ENCODE assay signal across 16 cellular contexts in genomic region chr1:244841274-244841927, GRCh38. TPM values are rescaled to one million over a fixed set of nuclear protein-coding genes. Genes with fewer than 3 reads are reported as not detected.
DNase-seq lines count a peak whose midpoint lies in the region; ATAC-seq and TF ChIP-seq lines count a peak whose summit lies in the region.
"Had no signal": no experiment of that assay in that cellular context is flagged by ENCODE, and none has a peak within 500 bp of the region (broad histone marks: within the 10 kb centered on the region; RNA-seq: fewer than 3 reads in every experiment).

No MANE protein-coding gene starts in this region.

- H3K36me3 ChIP-seq in mammary epithelial cell (ENCODE audit: insufficient read depth, low read length): peaks cover 36% of the 10 kb centered on the region
- H3K36me3 ChIP-seq in right lobe of liver: peaks cover 0 to 53% (median 18%) of the 10 kb centered on the region in 4 donors
- H3K36me3 ChIP-seq in transverse colon: peaks cover 0 to 51% (median 21%) of the 10 kb centered on the region in 4 donors

- H3K79me2 ChIP-seq in mammary epithelial cell (ENCODE audit: insufficient read depth, low read length): peaks cover 72% of the 10 kb centered on the region

- H3K27ac ChIP-seq in mammary epithelial cell (ENCODE audit: insufficient read depth, low read depth, low read length) (no peak overlapping the region), right lobe of liver (peak overlapping the region in 1 of 3 donors; percentile 24), transverse colon (peak overlapping the region; percentile 14 to 54 (median 39))
- H3K27ac ChIP-seq: brain microvascular endothelial cell, HL-60 had no signal

- H3K4me3 Mint-ChIP-seq in MCF 10A (ENCODE audit: unreplicated experiment): no peak overlapping the region
- peak overlapping the region; percentile 93 for H3K4me3 Mint-ChIP-seq in activated T-helper 17 cell treated with anti-CD3 and anti-CD28 coated beads, Interleukin-2, amount 50 U/mL, for 72 hours
- H3K4me3 Mint-ChIP-seq: endodermal cell had no signal

- ATAC-seq in activated T-helper 17 cell treated with anti-CD3 and anti-CD28 coated beads, Interleukin-2, amount 50 U/mL, for 72 hours (replicated peaks): no peak
- ATAC-seq in right lobe of liver (peak; percentile 28 to 56 (median 36)), GM21737 (IDR thresholded peaks at IDR 0.05; ENCODE audit: unreplicated experiment) (no peak)
- ATAC-seq: left ventricle myocardium superior had no signal

- H3K27me3 Mint-ChIP-seq in MCF 10A (ENCODE audit: insufficient read depth, unreplicated experiment): no peaks in the 10 kb centered on the region
- no peaks in the 10 kb centered on the region for H3K27me3 Mint-ChIP-seq in activated T-helper 17 cell treated with anti-CD3 and anti-CD28 coated beads, Interleukin-2, amount 50 U/mL, for 72 hours

- dilution Hi-C loops in mammary epithelial cell (cut with HindIII; ENCODE audit: low sequenced_read_pairs): no loop called here

- no peaks in the 10 kb centered on the region for H3K9me3 ChIP-seq in mammary epithelial cell (replicated peaks; ENCODE audit: insufficient read depth, low read length)
- no peaks in the 10 kb centered on the region for H3K9me3 ChIP-seq in right lobe of liver
- no peaks in the 10 kb centered on the region for H3K9me3 ChIP-seq in transverse colon

- peaks cover 98% of the 10 kb centered on the region for H3K36me3 Mint-ChIP-seq in MCF 10A (ENCODE audit: insufficient read depth, unreplicated experiment)
- peaks cover 100% of the 10 kb centered on the region for H3K36me3 Mint-ChIP-seq in activated T-helper 17 cell treated with anti-CD3 and anti-CD28 coated beads, Interleukin-2, amount 50 U/mL, for 72 hours (ENCODE audit: low read depth)

- no peak overlapping the region for H3K9ac ChIP-seq in mammary epithelial cell (ENCODE audit: insufficient read depth, low read length)

- peaks cover 28% of the 10 kb centered on the region for H3K4me1 Mint-ChIP-seq in MCF 10A (ENCODE audit: insufficient read depth, unreplicated experiment)
- peaks cover 39% of the 10 kb centered on the region for H3K4me1 Mint-ChIP-seq in activated T-helper 17 cell treated with anti-CD3 and anti-CD28 coated beads, Interleukin-2, amount 50 U/mL, for 72 hours

- in situ Hi-C loops in mammary epithelial cell (cut with MboI; ENCODE audit: low sequenced_read_pairs in 2 of 2): no loop called here
- in situ Hi-C loops in transverse colon (cut with MboI; ENCODE audit: low pct_ligation_motif_present in 1 of 4, low pct_unique_long_range_greater_than_20kb in 1 of 4, low sequenced_read_pairs in 3 of 4): no loop called here

- H3K27ac Mint-ChIP-seq in MCF 10A (ENCODE audit: low read depth, unreplicated experiment): peak overlapping the region; percentile 68
- peak overlapping the region; percentile 31 for H3K27ac Mint-ChIP-seq in activated T-helper 17 cell treated with anti-CD3 and anti-CD28 coated beads, Interleukin-2, amount 50 U/mL, for 72 hours

- no peak overlapping the region for H3K4me2 ChIP-seq in mammary epithelial cell (ENCODE audit: insufficient read depth, low read depth, low read length)

- TF ChIP-seq POLR2A in right lobe of liver (IDR thresholded peaks at IDR 0.05) (no peak), transverse colon (IDR thresholded peaks at IDR 0.05) (no peak)

- H3K4me3 ChIP-seq in mammary epithelial cell (replicated peaks in 1 of 3; ENCODE audit: insufficient read depth in 1 of 3, low read depth in 2 of 3, low read length in 3 of 3): no peak overlapping the region
- H3K4me3 ChIP-seq in right lobe of liver: no peak overlapping the region
- H3K4me3 ChIP-seq in transverse colon: peak overlapping the region in 1 of 4 donors; percentile 5

- no peaks in the 10 kb centered on the region for H3K9me3 Mint-ChIP-seq in MCF 10A (ENCODE audit: unreplicated experiment)
- H3K9me3 Mint-ChIP-seq in activated T-helper 17 cell treated with anti-CD3 and anti-CD28 coated beads, Interleukin-2, amount 50 U/mL, for 72 hours: no peaks in the 10 kb centered on the region
- H3K9me3 Mint-ChIP-seq: endodermal cell had no signal

- no peaks in the 10 kb centered on the region for H4K20me1 ChIP-seq in mammary epithelial cell (ENCODE audit: insufficient read depth, low read length)

- POLR2A ChIA-PET in MCF 10A (lab: Yijun Ruan, JAX): interaction anchor here (0.6 to 24.3 kb wide), 7 partner anchors 13 to 241 kb away, joined by 3 to 1456 read pairs (median 3); partner anchors contain the start of gene HNRNPU

- TF ChIP-seq CTCF in MCF 10A (IDR thresholded peaks at IDR 0.05; ENCODE audit: unreplicated experiment) (no peak), mammary epithelial cell (conservative IDR thresholded peaks at IDR 0.05 in 1 of 2, IDR thresholded peaks at IDR 0.05 in 1 of 2; ENCODE audit: extremely low read depth in 1 of 2, insufficient read depth in 1 of 2, low read depth in 1 of 2, low read length in 2 of 2) (no peak), right lobe of liver (IDR thresholded peaks at IDR 0.05) (no peak), transverse colon (IDR thresholded peaks at IDR 0.05) (no peak)

- DNase-seq in MCF 10A (ENCODE audit: unreplicated experiment) (no peak), mammary epithelial cell (no peak), right lobe of liver (no peak), transverse colon (no peak), GM19238 (ENCODE audit: insufficient read length, low spot score) (no peak)
- no peak for DNase-seq in activated CD4-positive, alpha-beta T cell treated with anti-CD3 and anti-CD28 coated beads for 48 hours
- DNase-seq: activated CD4-positive, CD25-positive, alpha-beta regulatory T cell treated with anti-CD3 and anti-CD28 coated beads, Interleukin-2, amount 50 U/mL, for 72 hours; brain microvascular endothelial cell; DMS79; endodermal cell; left ventricle myocardium superior; NCI-H2081 treated with DMSO at 0.1 percent for 48 hours; stimulated activated CD4-positive, alpha-beta T cell treated with anti-CD3 and anti-CD28 coated beads, Interleukin-15, amount 100 ng/mL, for 24 hours had no signal

- CTCF ChIA-PET in MCF 10A (lab: Yijun Ruan, JAX): interaction anchor here (1.3 to 4.7 kb wide), 4 partner anchors 10 to 201 kb away, joined by 3 to 40 read pairs (median 4); no protein-coding TSS in a partner anchor
- CTCF ChIA-PET in mammary epithelial cell (lab: Charles Lee; ENCODE audit: low non-redundant PET): no interaction called here

- no peak overlapping the region for H2AFZ ChIP-seq in mammary epithelial cell (ENCODE audit: low read depth, low read length)

- H3K4me1 ChIP-seq in mammary epithelial cell (ENCODE audit: insufficient read depth, low read length) (peaks cover 7% of the 10 kb centered on the region), right lobe of liver (peaks cover 0 to 32% (median 2%) of the 10 kb centered on the region in 4 donors), transverse colon (peaks cover 26 to 76% (median 37%) of the 10 kb centered on the region in 4 donors)

- intact Hi-C loops in MCF 10A (cut with micrococcal nuclease) (no loop called here), mammary epithelial cell (cut with micrococcal nuclease) (no loop called here), right lobe of liver (cut with DNase I) (no loop called here), transverse colon (cut with DNase I; ENCODE audit: low total_unique reads) (no loop called here)

- BruUV-seq in MCF 10A (replicated peaks; lab: Mats Ljungman, UMichigan) (no TSS peak), mammary epithelial cell (replicated peaks; lab: Mats Ljungman, UMichigan) (no TSS peak)

- no peaks in the 10 kb centered on the region for H3K27me3 ChIP-seq in mammary epithelial cell (ENCODE audit: insufficient read depth, low read length)
- no peaks in the 10 kb centered on the region for H3K27me3 ChIP-seq in right lobe of liver
- no peaks in the 10 kb centered on the region for H3K27me3 ChIP-seq in transverse colon
- H3K27me3 ChIP-seq: brain microvascular endothelial cell had no signal

- TF ChIP-seq EP300 in transverse colon (IDR thresholded peaks at IDR 0.05; ENCODE audit: low read depth): no peak

- 94% methylated on average over 9 of the region's 9 CpGs for WGBS in mammary epithelial cell (ENCODE audit: low coverage, missing lambda C conversion rate)
- 60% methylated on average over 9 of the region's 9 CpGs for WGBS in right lobe of liver (ENCODE audit: insufficient coverage, low coverage, low lambda C conversion rate, missing lambda C conversion rate)
- 45 to 48% methylated on average over 9 of the region's 9 CpGs for WGBS in transverse colon (ENCODE audit: low coverage in 1 of 2), 2 donors

RNA-seq across cellular contexts. Expression of gene COX20, which starts 5.9 kb away (rescaled TPM):
- total RNA-seq in MCF 10A (2022) (44.6 and 46.1 TPM in 2 replicates), mammary epithelial cell (10 to 100 TPM; 13.7 to 35.4 TPM), right lobe of liver (10 to 100 TPM; 16.8 to 28.5 (median 19.6) TPM), transverse colon (10 to 100 TPM in 3 of 4 donors, 1 to 10 TPM in 1; 6.0 to 41.3 (median 32.3) TPM)
- 23.5 TPM for polyA plus RNA-seq in mammary epithelial cell
- 7.8 TPM for polyA minus RNA-seq in mammary epithelial cell
- total RNA-seq in activated T-helper 17 cell treated with anti-CD3 and anti-CD28 coated beads, Interleukin-2, amount 50 U/mL, for 72 hours: 10 to 100 TPM; 38.7 to 43.1 TPM

RNA-seq across cellular contexts. Expression of gene HNRNPU, which starts 22.9 kb away (rescaled TPM):
- 454 and 572 TPM in 2 replicates for total RNA-seq in MCF 10A (2022)
- total RNA-seq in mammary epithelial cell: 100 to 1,000 TPM; 167 to 292 TPM
- 126 TPM for polyA plus RNA-seq in mammary epithelial cell
- polyA minus RNA-seq in mammary epithelial cell: 322 TPM
- 100 to 1,000 TPM; 336 to 438 TPM for total RNA-seq in activated T-helper 17 cell treated with anti-CD3 and anti-CD28 coated beads, Interleukin-2, amount 50 U/mL, for 72 hours
- 100 to 1,000 TPM in 5 of 6 experiments, 10 to 100 TPM in 1; 73.3 to 183 (median 121) TPM for total RNA-seq in right lobe of liver
- total RNA-seq in transverse colon: 100 to 1,000 TPM; 223 to 364 (median 237) TPM

Comparison
In these comparisons a context has a peak if more than half of its experiments do, and no peak if none do; other contexts are left out.
1. ATAC-seq: peak in right lobe of liver (4 of 4); none in activated T-helper 17 cell treated with anti-CD3 and anti-CD28 coated beads, Interleukin-2, amount 50 U/mL, for 72 hours (single experiment) and GM21737 (single experiment).